21 cellular contexts compared by ENCODE assay signal in genomic region chr3:139655880-139656279, GRCh38. TPM values are rescaled to one million over a fixed set of nuclear protein-coding genes. Genes with fewer than 3 reads are reported as not detected.
DNase-seq lines count a peak whose midpoint lies in the region; ATAC-seq and TF ChIP-seq lines count a peak whose summit lies in the region.
"Had no signal": no experiment of that assay in that cellular context is flagged by ENCODE, and none has a peak within 500 bp of the region (broad histone marks: within the 10 kb centered on the region; RNA-seq: fewer than 3 reads in every experiment).

No MANE protein-coding gene starts in this region.

- no peak overlapping the region for H3K4me2 ChIP-seq in fibroblast of lung (ENCODE audit: extremely low read depth, insufficient read depth, low read length)
- no peak overlapping the region for H3K4me2 ChIP-seq in smooth muscle cell

- TF ChIP-seq CTCF in fibroblast of lung (conservative IDR thresholded peaks at IDR 0.05 in 1 of 2, IDR thresholded peaks at IDR 0.05 in 1 of 2; ENCODE audit: low read depth in 1 of 2, low read length in 2 of 2): no peak
- no peak for TF ChIP-seq CTCF in smooth muscle cell (IDR thresholded peaks at IDR 0.05; ENCODE audit: borderline replicate concordance, insufficient read depth, poor library complexity, severe bottlenecking)

- no peaks in the 10 kb centered on the region for H3K9me3 ChIP-seq in fibroblast of lung (ENCODE audit: control insufficient read depth, insufficient read depth, low read depth, low read length)
- no peaks in the 10 kb centered on the region for H3K9me3 ChIP-seq in smooth muscle cell (replicated peaks; ENCODE audit: low read depth)
- no peaks in the 10 kb centered on the region for H3K9me3 ChIP-seq in effector memory CD4-positive, alpha-beta T cell (ENCODE audit: control insufficient read depth, low read length)
- H3K9me3 ChIP-seq: colonic mucosa, SJSA1 had no signal

- H3F3A ChIP-seq in smooth muscle cell (ENCODE audit: low read depth): no peaks in the 10 kb centered on the region

- no peak overlapping the region for H3K9ac ChIP-seq in fibroblast of lung (ENCODE audit: insufficient read depth, low read length)
- H3K9ac ChIP-seq in smooth muscle cell (ENCODE audit: low read depth): no peak overlapping the region

- H3K79me2 ChIP-seq in fibroblast of lung (ENCODE audit: control insufficient read depth, insufficient read depth, low read length) (no peaks in the 10 kb centered on the region), smooth muscle cell (ENCODE audit: low read depth) (no peaks in the 10 kb centered on the region)

- WGBS in smooth muscle cell (ENCODE audit: low lambda C conversion rate): 50% methylated on average over 2 of the region's 2 CpGs

- H3K4me3 ChIP-seq in fibroblast of lung (replicated peaks in 1 of 4; ENCODE audit: control extremely low read depth in 1 of 4, insufficient read depth in 1 of 4, low read depth in 3 of 4, low read length in 4 of 4): no peak overlapping the region
- H3K4me3 ChIP-seq in smooth muscle cell: no peak overlapping the region
- H3K4me3 ChIP-seq in effector memory CD4-positive, alpha-beta T cell (ENCODE audit: insufficient read depth, low read depth, low read length, poor library complexity, severe bottlenecking): no peak overlapping the region
- H3K4me3 ChIP-seq: colonic mucosa, lung, SJSA1 had no signal

- H3K27ac ChIP-seq in fibroblast of lung (ENCODE audit: insufficient read depth, low read length) (no peak overlapping the region), smooth muscle cell (ENCODE audit: low read depth) (peak overlapping the region; percentile 9)
- no peak overlapping the region for H3K27ac ChIP-seq in effector memory CD4-positive, alpha-beta T cell (ENCODE audit: insufficient read depth, low read length, poor library complexity, severe bottlenecking)
- H3K27ac ChIP-seq: 22Rv1, colonic mucosa, SJSA1 had no signal

- H4K20me1 ChIP-seq in fibroblast of lung (ENCODE audit: control insufficient read depth, extremely low read depth, insufficient read depth, low read length) (no peaks in the 10 kb centered on the region), smooth muscle cell (ENCODE audit: low read depth) (no peaks in the 10 kb centered on the region)

- DNase-seq in DMS79 treated with DMSO at 0.1 percent for 48 hours (lab: John Stamatoyannopoulos, UW) (peak; percentile 43), DMS79 (lab: John Stamatoyannopoulos, UW) (no peak), fibroblast of lung (ENCODE audit: low read depth in 2 of 2) (peak; percentile 5 to 17), kidney tubule cell (ENCODE audit: low spot score) (peak; percentile 17), smooth muscle cell (lab: John Stamatoyannopoulos, UW; ENCODE audit: unreplicated experiment) (no peak)
- DNase-seq in effector memory CD4-positive, alpha-beta T cell: no peak
- no peak for DNase-seq in activated CD8-positive, alpha-beta memory T cell treated with anti-CD3 and anti-CD28 coated beads for 24 hours
- DNase-seq: activated CD4-positive, alpha-beta memory T cell treated with anti-CD3 and anti-CD28 coated beads, Interleukin-2, amount 10 ng/mL, durations not matched to agents 7 days and 5 days; activated naive CD4-positive, alpha-beta T cell; activated T-cell treated with anti-CD3 and anti-CD28 coated beads, Interleukin-2, amount 50 U/mL, for 1 hour; colonic mucosa; H9; naive B cell; NCI-H2171; stimulated activated CD4-positive, alpha-beta T cell treated with anti-CD3 and anti-CD28 coated beads, Interleukin-2, amount 100 ng/mL, for 48 hours; stimulated activated naive CD8-positive, alpha-beta T cell treated with anti-CD3 and anti-CD28 coated beads, Interleukin-15, amount 100 ng/mL, for 72 hours; T-helper 2 cell had no signal

- no peaks in the 10 kb centered on the region for H3K27me3 ChIP-seq in fibroblast of lung (ENCODE audit: control insufficient read depth, insufficient read depth, low read length)
- no peaks in the 10 kb centered on the region for H3K27me3 ChIP-seq in smooth muscle cell (ENCODE audit: low read depth)
- no peaks in the 10 kb centered on the region for H3K27me3 ChIP-seq in effector memory CD4-positive, alpha-beta T cell (replicated peaks; ENCODE audit: control insufficient read depth, insufficient read depth, low read length, poor library complexity, severe bottlenecking)
- H3K27me3 ChIP-seq: colonic mucosa, SJSA1 had no signal

- no peak for ATAC-seq in GM21360 (IDR thresholded peaks at IDR 0.05; ENCODE audit: unreplicated experiment)
- ATAC-seq: stimulated activated naive CD8-positive, alpha-beta T cell treated with anti-CD3 and anti-CD28 coated beads, Interleukin-15, amount 100 ng/mL, for 72 hours had no signal

- H3K4me1 ChIP-seq in fibroblast of lung (ENCODE audit: control insufficient read depth, extremely low read depth, insufficient read depth, low read length): no peaks in the 10 kb centered on the region
- no peaks in the 10 kb centered on the region for H3K4me1 ChIP-seq in smooth muscle cell (ENCODE audit: low read depth)
- H3K4me1 ChIP-seq in effector memory CD4-positive, alpha-beta T cell (ENCODE audit: control insufficient read depth, insufficient read depth, low read length, poor library complexity, severe bottlenecking): no peaks in the 10 kb centered on the region
- H3K4me1 ChIP-seq: colonic mucosa, SJSA1 had no signal

- H3K36me3 ChIP-seq in fibroblast of lung (ENCODE audit: control insufficient read depth, insufficient read depth, low read length): no peaks in the 10 kb centered on the region
- H3K36me3 ChIP-seq in smooth muscle cell (ENCODE audit: low read depth): no peaks in the 10 kb centered on the region
- H3K36me3 ChIP-seq in effector memory CD4-positive, alpha-beta T cell (ENCODE audit: control insufficient read depth, insufficient read depth, low read length): no peaks in the 10 kb centered on the region
- H3K36me3 ChIP-seq: colonic mucosa, SJSA1 had no signal

- no peak overlapping the region for H2AFZ ChIP-seq in fibroblast of lung (ENCODE audit: low read length)
- H2AFZ ChIP-seq in smooth muscle cell (ENCODE audit: low read depth): no peak overlapping the region

RNA-seq across cellular contexts. Expression of gene NMNAT3, which starts 21.9 kb away (rescaled TPM):
- total RNA-seq in fibroblast of lung: 2.5 and 2.8 TPM in 2 replicates
- 0.16 and 0.68 TPM in 2 replicates for polyA plus RNA-seq in fibroblast of lung
- polyA plus RNA-seq in fibroblast of lung (2012): 0.35 and 0.90 TPM in 2 replicates
- 0.63 TPM in 1 of 2 replicates, not detected in the other for polyA minus RNA-seq in fibroblast of lung (ENCODE audit: low replicate concordance)
- 0.18 and 0.31 TPM in 2 replicates for total RNA-seq in smooth muscle cell
- 0.53 and 0.65 TPM in 2 replicates for polyA plus RNA-seq in smooth muscle cell
- total RNA-seq: SJSA1 had no signal

Comparison
In these comparisons a context has a peak if more than half of its experiments do, and no peak if none do; other contexts are left out.
1. DNase-seq: peak in DMS79 treated with DMSO at 0.1 percent for 48 hours (single experiment), fibroblast of lung (2 of 2) and kidney tubule cell (single experiment); none in DMS79 (single experiment), smooth muscle cell (single experiment), effector memory CD4-positive, alpha-beta T cell (0 of 3) and activated CD8-positive, alpha-beta memory T cell treated with anti-CD3 and anti-CD28 coated beads for 24 hours (single experiment).